In genomic region chr17:49530118-49530517, GRCh38 we compare ENCODE assay signal across 30 cellular contexts. TPM values are rescaled to one million over a fixed set of nuclear protein-coding genes. Genes with fewer than 3 reads are reported as not detected.
"Had no signal": no experiment of that assay in that cellular context is flagged by ENCODE, and none has a peak within 500 bp of the region (broad histone marks: within the 10 kb centered on the region; RNA-seq: fewer than 3 reads in every experiment).

No MANE protein-coding gene starts in this region.

- H3K4me2 ChIP-seq: hepatocyte had no signal

- FAIRE-seq: endometrium, keratinocyte had no signal

- H3K4me3 ChIP-seq: colonic mucosa, esophagus squamous epithelium, gastrocnemius medialis, heart right ventricle, hepatocyte, left lung, lower lobe of right lung had no signal

- H3K9me3 ChIP-seq: colonic mucosa, esophagus squamous epithelium, gastrocnemius medialis, heart right ventricle, left lung, lower lobe of right lung had no signal

- H3K27me3 ChIP-seq: colonic mucosa, hepatocyte had no signal

- H2AFZ ChIP-seq: hepatocyte had no signal

- H3K36me3 Mint-ChIP-seq: immature natural killer cell, mesothelial cell of epicardium had no signal

- H3K79me2 ChIP-seq: hepatocyte had no signal

- H3K4me1 ChIP-seq: colonic mucosa, esophagus squamous epithelium, gastrocnemius medialis, left lung, lower lobe of right lung had no signal

- H3K27ac Mint-ChIP-seq: dendritic cell treated with granulocyte-macrophage colony-stimulating factor and Interleukin-4, amounts not matched to agents 40 ng/mL and 50 ng/mL, for 4 days; effector memory CD8-positive, alpha-beta T cell; endodermal cell; immature natural killer cell; mesothelial cell of epicardium had no signal

- DNase-seq: colonic mucosa; cortex of kidney; effector CD8-positive, alpha-beta T cell; effector memory CD8-positive, alpha-beta T cell; endodermal cell; erythroblast; esophagus squamous epithelium; foreskin fibroblast; foreskin melanocyte; gastrocnemius medialis; glutamatergic neuron; heart right ventricle; hypothalamus; immature natural killer cell; left cardiac atrium; left lung; left ventricle myocardium superior; lower lobe of right lung; mesenchymal stem cell had no signal

- H3K4me1 Mint-ChIP-seq: endodermal cell, immature natural killer cell had no signal

- H3K27ac ChIP-seq: colonic mucosa, epithelial cell of prostate, esophagus squamous epithelium, gastrocnemius medialis, heart right ventricle, hepatocyte, left lung, lower lobe of right lung had no signal

- H3K9me3 Mint-ChIP-seq: dendritic cell treated with granulocyte-macrophage colony-stimulating factor and Interleukin-4, amounts not matched to agents 40 ng/mL and 50 ng/mL, for 4 days; effector memory CD8-positive, alpha-beta T cell; endodermal cell; immature natural killer cell; mesothelial cell of epicardium had no signal

- ATAC-seq: effector memory CD8-positive, alpha-beta T cell; esophagus mucosa; gastrocnemius medialis; heart right ventricle; left cardiac atrium; left lung; left ventricle myocardium superior; lower lobe of right lung had no signal

- H3K36me3 ChIP-seq: colonic mucosa, esophagus squamous epithelium, gastrocnemius medialis, heart right ventricle, left lung, lower lobe of right lung had no signal

- H3K4me3 Mint-ChIP-seq: dendritic cell treated with granulocyte-macrophage colony-stimulating factor and Interleukin-4, amounts not matched to agents 40 ng/mL and 50 ng/mL, for 4 days; effector memory CD8-positive, alpha-beta T cell; endodermal cell; immature natural killer cell; mesothelial cell of epicardium had no signal

RNA-seq across cellular contexts. Expression of gene NGFR, which starts 35.0 kb away (rescaled TPM):
- total RNA-seq: dermis microvascular lymphatic vessel endothelial cell, glomerular endothelial cell had no signal

RNA-seq across cellular contexts. Expression of gene NXPH3, which starts 45.6 kb away (rescaled TPM):
- total RNA-seq: kidney epithelial cell, mononuclear cell had no signal
- polyA plus RNA-seq: immature natural killer cell had no signal
